ENCODE assay signal across 15 cellular contexts in the genomic region with DNA sequence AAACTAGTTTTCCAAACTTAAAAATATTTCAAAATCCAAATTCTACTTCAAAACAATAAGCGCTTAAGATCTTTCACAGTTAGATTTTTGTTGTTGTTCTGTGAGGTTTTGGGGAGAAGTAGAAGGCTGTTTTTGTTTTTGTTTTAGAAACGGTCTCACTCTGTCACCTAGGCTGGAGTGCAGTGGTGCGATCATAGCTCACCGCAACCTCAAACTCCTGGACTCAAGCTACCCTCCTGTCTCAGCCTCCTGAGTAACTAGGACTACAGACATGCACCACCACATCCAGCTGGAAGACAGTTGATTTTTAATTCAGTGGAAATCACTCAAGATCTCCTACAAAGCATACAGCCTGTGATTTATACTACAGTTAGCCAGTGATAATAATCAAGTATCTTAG.
"Had no signal": no experiment of that assay in that cellular context is flagged by ENCODE, and none has a peak within 500 bp of the region (broad histone marks: within the 10 kb centered on the region; RNA-seq: fewer than 3 reads in every experiment).

No MANE protein-coding gene starts in this region.

- H3K4me3 Mint-ChIP-seq: activated CD4-positive, alpha-beta T cell treated with anti-CD3 and anti-CD28 coated beads, Interleukin-2, amount 10 ng/mL, durations not matched to agents 7 days and 5 days had no signal

- H3K9me3 ChIP-seq: adrenal gland, colonic mucosa, thyroid gland, uterus had no signal

- H3K9me3 Mint-ChIP-seq: activated CD4-positive, alpha-beta T cell treated with anti-CD3 and anti-CD28 coated beads, Interleukin-2, amount 10 ng/mL, durations not matched to agents 7 days and 5 days; natural killer cell had no signal

- H3K27ac Mint-ChIP-seq: natural killer cell, progenitor cell of endocrine pancreas had no signal

- H3K27me3 ChIP-seq: adrenal gland, colonic mucosa, foreskin keratinocyte, thyroid gland, uterus had no signal

- ATAC-seq: foreskin keratinocyte, left colon, natural killer cell, right cardiac atrium had no signal

- H3K4me1 ChIP-seq: colonic mucosa, foreskin keratinocyte, uterus had no signal

- H3K36me3 Mint-ChIP-seq: natural killer cell had no signal

- H3K4me2 ChIP-seq: smooth muscle cell had no signal

- H3K27me3 Mint-ChIP-seq: activated CD4-positive, alpha-beta T cell treated with anti-CD3 and anti-CD28 coated beads, Interleukin-2, amount 10 ng/mL, durations not matched to agents 7 days and 5 days; progenitor cell of endocrine pancreas had no signal

- H3K27ac ChIP-seq: adrenal gland, colonic mucosa, foreskin keratinocyte, thyroid gland, uterus, WERI-Rb-1 had no signal

- DNase-seq: activated CD4-positive, alpha-beta T cell treated with anti-CD3 and anti-CD28 coated beads, Interleukin-2, amount 10 ng/mL, durations not matched to agents 7 days and 5 days; activated naive CD4-positive, alpha-beta T cell treated with anti-CD3 and anti-CD28 coated beads, Interleukin-2, amount 50 U/mL, for 16 hours; adrenal gland; colonic mucosa; foreskin keratinocyte; head of caudate nucleus; left colon; natural killer cell; nucleus accumbens; right cardiac atrium; thyroid gland; uterus; WERI-Rb-1 had no signal

- H3K36me3 ChIP-seq: adrenal gland, colonic mucosa, thyroid gland, uterus had no signal

- H3K4me3 ChIP-seq: adrenal gland, colonic mucosa, smooth muscle cell, thyroid gland, uterus had no signal
